In the genomic region with DNA sequence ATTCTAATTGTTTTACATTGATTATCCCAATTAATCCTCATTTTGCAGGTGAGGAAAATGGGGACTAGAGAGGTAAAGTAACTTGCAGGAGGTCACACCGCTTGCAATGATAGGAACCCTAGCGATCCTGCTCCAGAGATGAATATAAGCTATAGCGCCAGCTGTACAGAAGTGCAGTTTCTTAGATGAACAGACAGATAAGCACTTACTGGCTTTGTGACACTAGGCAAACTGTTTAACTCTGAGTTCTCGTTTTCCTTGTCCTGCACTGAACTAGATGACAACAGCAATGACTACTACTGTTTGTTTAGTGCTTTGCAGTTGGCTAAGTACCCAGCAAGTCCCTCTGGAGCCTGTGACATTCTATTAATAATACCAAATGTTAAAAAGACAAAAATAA, we compare ENCODE assay signal across 33 cellular contexts. TPM values are rescaled to one million over a fixed set of nuclear protein-coding genes. Genes with fewer than 3 reads are reported as not detected.
DNase-seq lines count a peak whose midpoint lies in the region; ATAC-seq and TF ChIP-seq lines count a peak whose summit lies in the region.
"Had no signal": no experiment of that assay in that cellular context is flagged by ENCODE, and none has a peak within 500 bp of the region (broad histone marks: within the 10 kb centered on the region; RNA-seq: fewer than 3 reads in every experiment).

No MANE protein-coding gene starts in this region.

- peak overlapping the region; percentile 43; the same call in 1 of the 2 replicates for H2AFZ ChIP-seq in PC-3 (ENCODE audit: low read length)
- H2AFZ ChIP-seq: parathyroid adenoma had no signal

- H3K27ac ChIP-seq in PC-3 (ENCODE audit: low read length): peak overlapping the region; percentile 67
- H3K27ac ChIP-seq: A549, ascending aorta, cardiac muscle cell, parathyroid adenoma, tibial artery had no signal

- POLR2A ChIA-PET in PC-3 (lab: Charles Lee; ENCODE audit: unreplicated experiment): no interaction called here

- H3K27me3 ChIP-seq in PC-3 (ENCODE audit: low read length) (no peaks in the 10 kb centered on the region), iPS-15b (ENCODE audit: control insufficient read depth, insufficient read depth, low read length) (peaks cover 94% of the 10 kb centered on the region)

- H4K20me1 ChIP-seq in PC-3 (ENCODE audit: low read length): no peaks in the 10 kb centered on the region

- intact Hi-C loops in PC-3 (cut with micrococcal nuclease): no loop called here
- intact Hi-C loops in left colon (cut with DNase I, micrococcal nuclease): no loop called here

- no peaks in the 10 kb centered on the region for H3K9me2 ChIP-seq in PC-3 (replicated peaks; ENCODE audit: low read length)

- no peaks in the 10 kb centered on the region for H3F3A ChIP-seq in PC-3 (ENCODE audit: low read length, unreplicated experiment)

- CTCF ChIA-PET in PC-3 (lab: Charles Lee): no interaction called here

- H3K9ac ChIP-seq in PC-3 (ENCODE audit: low read length): no peak overlapping the region
- H3K9ac ChIP-seq in iPS-15b (ENCODE audit: low read depth, low read length): no peak overlapping the region
- H3K9ac ChIP-seq: parathyroid adenoma had no signal

- in situ Hi-C loops in GM13977 (cut with MboI; ENCODE audit: low pct_unique_long_range_greater_than_20kb, low sequenced_read_pairs, unreplicated experiment): no loop called here

- TF ChIP-seq CTCF in GM13977 (IDR thresholded peaks at IDR 0.05; ENCODE audit: extremely low read depth, insufficient read depth, missing control alignments): no peak
- TF ChIP-seq CTCF in PC-3 (conservative IDR thresholded peaks at IDR 0.05; ENCODE audit: low read depth, low read length): no peak

- no TSS peak for BruUV-seq in PC-3 (replicated peaks; lab: Mats Ljungman, UMichigan)

- peaks cover 9% of the 10 kb centered on the region for H3K79me2 ChIP-seq in PC-3 (ENCODE audit: low read length)
- H3K79me2 ChIP-seq: parathyroid adenoma had no signal

- no peaks in the 10 kb centered on the region for H3K9me3 ChIP-seq in PC-3 (ENCODE audit: low read length)
- H3K9me3 ChIP-seq in iPS-15b (ENCODE audit: control insufficient read depth, insufficient read depth, low read length): no peaks in the 10 kb centered on the region
- H3K9me3 ChIP-seq: A549, ascending aorta, tibial artery had no signal

- H3K4me3 ChIP-seq in PC-3 (ENCODE audit: low read length): no peak overlapping the region
- H3K4me3 ChIP-seq in iPS-15b (ENCODE audit: low read depth, low read length): peak overlapping the region; percentile 43
- H3K4me3 ChIP-seq: A549, ascending aorta, cardiac muscle cell, smooth muscle cell, tibial artery had no signal

- H3K4me2 ChIP-seq in PC-3 (ENCODE audit: low read length): peak overlapping the region; percentile 53
- H3K4me2 ChIP-seq: A549, smooth muscle cell had no signal

- DNase-seq in NCI-H510A treated with DMSO at 0.1 percent for 48 hours (lab: John Stamatoyannopoulos, UW): peak; percentile 8
- DNase-seq in NCI-H510A (lab: John Stamatoyannopoulos, UW): no peak
- peak; percentile 29 for DNase-seq in GM13977 (ENCODE audit: low spot score)
- peak; percentile 59 for DNase-seq in PC-3
- no peak for DNase-seq in NCI-H2107 treated with DMSO at 0.1 percent for 48 hours (lab: John Stamatoyannopoulos, UW; ENCODE audit: unreplicated experiment)
- DNase-seq in left colon: no peak
- DNase-seq: activated CD4-positive, alpha-beta T cell treated with anti-CD3 and anti-CD28 coated beads for 48 hours; activated effector memory CD4-positive, alpha-beta T cell treated with anti-CD3 and anti-CD28 coated beads, Interleukin-2, amount 50 U/mL, for 16 hours; activated naive CD8-positive, alpha-beta T cell treated with anti-CD3 and anti-CD28 coated beads for 36 hours; activated T-cell treated with anti-CD3 and anti-CD28 coated beads, Interleukin-2, amount 50 U/mL, for 1 hour; AML-193; CD8-positive, alpha-beta memory T cell; cortex of kidney; DMS79 treated with DMSO at 0.1 percent for 48 hours; effector memory CD8-positive, alpha-beta T cell; NCI-H1105; NCI-H2029 treated with DMSO at 0.1 percent for 48 hours; NCI-H446 treated with DMSO at 0.1 percent for 48 hours; NK-92 treated with Interleukin-12 subunit alpha and Interleukin-12 subunit beta, amount 100 ng/mL, for 24 hours; SHP77 treated with DMSO at 0.1 percent for 48 hours; stimulated activated CD4-positive, alpha-beta T cell treated with anti-CD3 and anti-CD28 coated beads, Interleukin-1b, Interleukin-23, amount 100 ng/mL, for 48 hours; stimulated activated CD8-positive, alpha-beta memory T cell treated with anti-CD3 and anti-CD28 coated beads, Interleukin-4, amount 100 ng/mL, for 48 hours; tibial artery had no signal

- ATAC-seq in PC-3 (peak; percentile 38), GM19328 (IDR thresholded peaks at IDR 0.05; ENCODE audit: unreplicated experiment) (no peak), left colon (no peak)
- ATAC-seq: effector memory CD8-positive, alpha-beta T cell; HCT116 had no signal

- H3K36me3 ChIP-seq in PC-3 (ENCODE audit: low read depth, low read length): no peaks in the 10 kb centered on the region
- no peaks in the 10 kb centered on the region for H3K36me3 ChIP-seq in iPS-15b (ENCODE audit: control insufficient read depth, insufficient read depth, low read length)
- H3K36me3 ChIP-seq: ascending aorta, cardiac muscle cell, tibial artery had no signal

- H3K4me1 ChIP-seq in PC-3 (ENCODE audit: insufficient read depth, low read length): peaks cover 30% of the 10 kb centered on the region
- peaks cover 10% of the 10 kb centered on the region for H3K4me1 ChIP-seq in iPS-15b (ENCODE audit: control insufficient read depth, insufficient read depth, low read length)
- H3K4me1 ChIP-seq: parathyroid adenoma had no signal

RNA-seq across cellular contexts. Expression of a gene that starts 11.1 kb away (rescaled TPM):
- 11.1 and 16.5 TPM in 2 replicates for total RNA-seq in PC-3 (2014; rRNA removed)
- 1 to 10 TPM; 1.6 to 2.1 TPM for total RNA-seq in left colon
- total RNA-seq: activated CD8-positive, alpha-beta memory T cell treated with anti-CD3 and anti-CD28 coated beads for 36 hours; CD8-positive, alpha-beta memory T cell; fibroblast of villous mesenchyme; smooth muscle cell had no signal

RNA-seq across cellular contexts. Expression of a gene that starts 47.0 kb away (rescaled TPM):
- total RNA-seq in PC-3 (2014; rRNA removed) (5.1 and 8.3 TPM in 2 replicates), left colon (10 to 100 TPM; 15.7 to 18.1 TPM)

RNA-seq across cellular contexts. Expression of a gene that starts 47.0 kb away (rescaled TPM):
- total RNA-seq in PC-3 (2014; rRNA removed) (27.0 and 30.2 TPM in 2 replicates), left colon (10 to 100 TPM; 48.0 to 62.7 TPM)

RNA-seq across cellular contexts. Expression of a gene that starts 57.9 kb away (rescaled TPM):
- total RNA-seq in PC-3 (2014; rRNA removed) (not detected in 2 replicates), left colon (1 to 10 TPM in 1 of 2 donors, not detected in 1; 4.0 TPM)
- total RNA-seq: activated CD8-positive, alpha-beta memory T cell treated with anti-CD3 and anti-CD28 coated beads for 36 hours; activated naive CD8-positive, alpha-beta T cell treated with anti-CD3 and anti-CD28 coated beads for 36 hours; ascending aorta; cardiac muscle cell; CD8-positive, alpha-beta memory T cell; fibroblast of villous mesenchyme; smooth muscle cell had no signal

RNA-seq across cellular contexts. Expression of a gene that starts 58.1 kb away (rescaled TPM):
- total RNA-seq in PC-3 (2014; rRNA removed): 67.5 and 71.4 TPM in 2 replicates
- 10 to 100 TPM; 75.3 to 78.9 TPM for total RNA-seq in left colon

Comparison
In these comparisons a context has a peak if more than half of its experiments do, and no peak if none do; other contexts are left out.
1. DNase-seq: peak in NCI-H510A treated with DMSO at 0.1 percent for 48 hours (single experiment), GM13977 (single experiment) and PC-3 (single experiment); none in NCI-H510A (single experiment), NCI-H2107 treated with DMSO at 0.1 percent for 48 hours (single experiment) and left colon (0 of 2).